ENCODE assay signal across 22 cellular contexts in the genomic region with DNA sequence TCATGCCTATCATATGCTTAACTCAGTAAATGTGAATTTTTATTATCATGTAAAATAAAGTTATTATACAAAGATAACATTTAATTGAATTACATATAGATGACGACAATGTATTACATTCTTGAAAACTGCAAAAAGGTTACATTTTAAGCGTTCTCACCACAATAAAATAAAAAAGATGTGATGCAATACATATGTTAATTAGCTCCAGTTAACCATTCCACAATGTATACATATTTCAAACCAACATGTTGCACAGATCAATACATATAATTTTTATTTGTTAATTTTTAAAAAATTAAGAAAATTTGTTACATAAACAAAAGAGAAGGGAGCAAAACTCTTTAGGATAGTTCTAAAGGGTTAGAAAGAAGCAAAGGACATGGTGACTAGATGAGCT.
DNase-seq lines count a peak whose midpoint lies in the region; ATAC-seq, FAIRE-seq and TF ChIP-seq lines count a peak whose summit lies in the region.
"Had no signal": no experiment of that assay in that cellular context is flagged by ENCODE, and none has a peak within 500 bp of the region (broad histone marks: within the 10 kb centered on the region; RNA-seq: fewer than 3 reads in every experiment).

No MANE protein-coding gene starts in this region.

- peaks cover 12% of the 10 kb centered on the region for H3K4me1 Mint-ChIP-seq in Calu3 (ENCODE audit: low read depth, unreplicated experiment)

- no peaks in the 10 kb centered on the region for H3K27me3 ChIP-seq in OCI-LY1 (ENCODE audit: insufficient read depth, low read length)
- H3K27me3 ChIP-seq: BLaER1 had no signal

- peak overlapping the region; percentile 4 for H3K27ac ChIP-seq in OCI-LY1 (ENCODE audit: low read depth, low read length, poor library complexity, severe bottlenecking)
- H3K27ac ChIP-seq: BLaER1 had no signal

- no peak overlapping the region for H2AFZ ChIP-seq in OCI-LY1 (ENCODE audit: low read length)

- no peak overlapping the region for H3K4me2 ChIP-seq in OCI-LY1 (ENCODE audit: low read length)
- H3K4me2 ChIP-seq: BLaER1 had no signal

- no peaks in the 10 kb centered on the region for H3K27me3 Mint-ChIP-seq in Calu3 (ENCODE audit: unreplicated experiment)
- H3K27me3 Mint-ChIP-seq: CD4-positive, alpha-beta memory T cell; CD4-positive, CD25-positive, alpha-beta regulatory T cell; CD8-positive, alpha-beta memory T cell had no signal

- no peak for TF ChIP-seq CTCF in OCI-LY1 (IDR thresholded peaks at IDR 0.05; ENCODE audit: low read length)
- no peak for TF ChIP-seq CTCF in Calu3 (IDR thresholded peaks at IDR 0.05; ENCODE audit: unreplicated experiment)

- no peaks in the 10 kb centered on the region for H3K9me2 ChIP-seq in OCI-LY1 (ENCODE audit: low read depth, low read length)

- no peak overlapping the region for H3K4me3 Mint-ChIP-seq in Calu3 (ENCODE audit: low read depth, unreplicated experiment)
- H3K4me3 Mint-ChIP-seq: CD14-positive monocyte; CD4-positive, alpha-beta memory T cell; CD4-positive, CD25-positive, alpha-beta regulatory T cell; CD8-positive, alpha-beta memory T cell had no signal

- H4K20me1 ChIP-seq in OCI-LY1 (ENCODE audit: insufficient read depth, low read length): no peaks in the 10 kb centered on the region
- H4K20me1 ChIP-seq: BLaER1 had no signal

- H3K27ac Mint-ChIP-seq in Calu3 (ENCODE audit: unreplicated experiment): no peak overlapping the region
- H3K27ac Mint-ChIP-seq: CD14-positive monocyte; CD4-positive, alpha-beta memory T cell; CD4-positive, CD25-positive, alpha-beta regulatory T cell; CD8-positive, alpha-beta memory T cell had no signal

- H3F3A ChIP-seq in OCI-LY1 (ENCODE audit: insufficient read depth, low read length): peaks cover 7% of the 10 kb centered on the region; the same call in 1 of the 2 replicates

- no peak overlapping the region for H3K4me3 ChIP-seq in OCI-LY1 (ENCODE audit: low read depth, low read length, poor library complexity, severe bottlenecking)
- H3K4me3 ChIP-seq: BLaER1 had no signal

- peaks cover 80% of the 10 kb centered on the region for H3K4me1 ChIP-seq in OCI-LY1 (ENCODE audit: insufficient read depth, low read length, severe bottlenecking)
- H3K4me1 ChIP-seq: BE2C had no signal

- ATAC-seq in GM19467 (IDR thresholded peaks at IDR 0.05; ENCODE audit: unreplicated experiment): no peak

- CTCF ChIA-PET in Calu3 (lab: Charles Lee): interaction anchor here (0.7 to 2.9 kb wide), 3 partner anchors 9 to 345 kb away, joined by 3 to 28 read pairs (median 4); no protein-coding TSS in a partner anchor

- H3K9ac ChIP-seq in OCI-LY1 (ENCODE audit: low read length): no peak overlapping the region
- H3K9ac ChIP-seq: BLaER1 had no signal

- intact Hi-C loops in Calu3 (cut with micrococcal nuclease; ENCODE audit: unreplicated experiment): no loop called here

- no peaks in the 10 kb centered on the region for H3K36me3 Mint-ChIP-seq in Calu3 (ENCODE audit: insufficient read depth, unreplicated experiment)
- H3K36me3 Mint-ChIP-seq: CD4-positive, alpha-beta memory T cell had no signal

- DNase-seq in pons (ENCODE audit: low spot score) (no peak), Calu3 (no peak)
- DNase-seq: 8988T; ACHN; BE2C; C1 segment of cervical spinal cord; CD4-positive, alpha-beta memory T cell; CD4-positive, CD25-positive, alpha-beta regulatory T cell; CD8-positive, alpha-beta memory T cell; COR-L47; DMS79 treated with DMSO at 0.1 percent for 48 hours; GF-D8 had no signal

- peak; percentile 21 for FAIRE-seq in islet of Langerhans (lab: Jason Lieb, UNC)
- FAIRE-seq: A204.1, D721Med, G401.6, GM12891, GM19239 had no signal

- no peaks in the 10 kb centered on the region for H3K9me3 ChIP-seq in OCI-LY1 (ENCODE audit: low read length)
- H3K9me3 ChIP-seq: BE2C, BLaER1 had no signal

- H3K36me3 ChIP-seq in OCI-LY1 (ENCODE audit: insufficient read depth, low read length): no peaks in the 10 kb centered on the region
- H3K36me3 ChIP-seq: BE2C had no signal

- no TSS peak for BruUV-seq in Calu3 (replicated peaks; lab: Mats Ljungman, UMichigan)

- H3K9me3 Mint-ChIP-seq in Calu3 (ENCODE audit: low read depth, unreplicated experiment): no peaks in the 10 kb centered on the region
- H3K9me3 Mint-ChIP-seq: CD4-positive, alpha-beta memory T cell; CD4-positive, CD25-positive, alpha-beta regulatory T cell; CD8-positive, alpha-beta memory T cell had no signal

- no peaks in the 10 kb centered on the region for H3K79me2 ChIP-seq in OCI-LY1 (ENCODE audit: insufficient read depth, low read length)
